Comparison of ENCODE assay signal across 16 cellular contexts in the genomic region with DNA sequence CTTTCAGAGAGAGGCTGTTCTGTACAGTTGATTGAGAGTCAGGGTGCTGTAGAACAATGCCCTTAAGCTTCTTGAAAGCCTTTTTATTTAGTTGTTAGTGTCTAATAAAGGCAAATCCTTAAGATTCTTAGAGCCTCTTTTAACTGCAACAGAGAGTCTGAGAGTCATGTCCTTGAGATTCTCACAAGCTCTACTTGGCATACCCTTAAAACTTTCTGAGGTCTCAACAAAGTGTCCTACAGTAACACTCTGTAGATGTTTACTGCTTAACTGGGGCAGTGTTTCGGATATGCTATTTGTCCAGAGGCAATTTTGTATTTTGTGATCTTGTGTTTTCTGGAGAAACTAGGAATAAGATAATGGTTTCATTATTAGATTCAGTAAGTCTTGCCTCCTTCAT.
DNase-seq lines count a peak whose midpoint lies in the region; ATAC-seq lines count a peak whose summit lies in the region.
"Had no signal": no experiment of that assay in that cellular context is flagged by ENCODE, and none has a peak within 500 bp of the region (broad histone marks: within the 10 kb centered on the region; RNA-seq: fewer than 3 reads in every experiment).

No MANE protein-coding gene starts in this region.

- H3K9me3 ChIP-seq in Karpas-422 (ENCODE audit: low read length), result no peaks in the 10 kb centered on the region
- H3K9me3 ChIP-seq: BLaER1, Caco-2 had no signal

- H3K9me2 ChIP-seq in Karpas-422 (replicated peaks; ENCODE audit: insufficient read depth, low read length), result no peaks in the 10 kb centered on the region

- peaks cover 14% of the 10 kb centered on the region for H3K36me3 Mint-ChIP-seq in stimulated activated memory B cell treated with anti-CD40 and anti-IgM and Interleukin-4, amounts not matched to agents 10 μg/mL and 1 μg/mL and 100 μg/mL, for 72 hours
- H3K36me3 Mint-ChIP-seq: CD8-positive, alpha-beta memory T cell had no signal

- no peak overlapping the region for H3K4me3 Mint-ChIP-seq in stimulated activated memory B cell treated with anti-CD40 and anti-IgM and Interleukin-4, amounts not matched to agents 10 μg/mL and 1 μg/mL and 100 μg/mL, for 72 hours
- H3K4me3 Mint-ChIP-seq: CD8-positive, alpha-beta memory T cell; H9 had no signal

- H3K4me1 ChIP-seq in Karpas-422 (ENCODE audit: low read length), result peaks cover 27% of the 10 kb centered on the region
- H3K4me1 ChIP-seq: BLaER1, Caco-2 had no signal

- no peaks in the 10 kb centered on the region for H4K20me1 ChIP-seq in Karpas-422 (ENCODE audit: insufficient read depth, low read depth, low read length)
- H4K20me1 ChIP-seq: BLaER1 had no signal

- DNase-seq in Karpas-422, result no peak
- peak; percentile 76 for DNase-seq in SK-MEL-5 (ENCODE audit: low read depth, low spot score)
- no peak for DNase-seq in NCI-H2227 treated with DMSO at 0.1 percent for 48 hours (lab: John Stamatoyannopoulos, UW)
- DNase-seq in NCI-H1048 (lab: John Stamatoyannopoulos, UW), result no peak
- DNase-seq: 8988T; AML-193; Caco-2; CD8-positive, alpha-beta memory T cell; DMS53; GF-D8; GOT3; H9 had no signal

- H3K4me1 Mint-ChIP-seq in stimulated activated memory B cell treated with anti-CD40 and anti-IgM and Interleukin-4, amounts not matched to agents 10 μg/mL and 1 μg/mL and 100 μg/mL, for 72 hours, result peaks cover 28% of the 10 kb centered on the region
- H3K4me1 Mint-ChIP-seq: CD8-positive, alpha-beta memory T cell had no signal

- H3K4me3 ChIP-seq in Karpas-422 (ENCODE audit: low read length), result no peak overlapping the region
- H3K4me3 ChIP-seq: BLaER1 had no signal

- peaks cover 35% of the 10 kb centered on the region for H3K79me2 ChIP-seq in Karpas-422 (ENCODE audit: low read length)

- H2AFZ ChIP-seq in Karpas-422 (ENCODE audit: low read length), result no peak overlapping the region

- no peak overlapping the region for H3K9ac ChIP-seq in Karpas-422 (ENCODE audit: low read length)
- H3K9ac ChIP-seq: BLaER1 had no signal

- H3K9me3 Mint-ChIP-seq in stimulated activated memory B cell treated with anti-CD40 and anti-IgM and Interleukin-4, amounts not matched to agents 10 μg/mL and 1 μg/mL and 100 μg/mL, for 72 hours, result no peaks in the 10 kb centered on the region
- H3K9me3 Mint-ChIP-seq: H9 had no signal

- H3K36me3 ChIP-seq in Karpas-422 (ENCODE audit: insufficient read depth, low read length), result no peaks in the 10 kb centered on the region
- H3K36me3 ChIP-seq: BLaER1 had no signal

- no peaks in the 10 kb centered on the region for H3K27me3 ChIP-seq in Karpas-422 (ENCODE audit: low read length)
- H3K27me3 ChIP-seq: BLaER1 had no signal

- in situ Hi-C loops in SK-MEL-5 (cut with HindIII; ENCODE audit: low pct_unique_long_range_greater_than_20kb, low sequenced_read_pairs), result no loop called here

- no peak overlapping the region for H3K4me2 ChIP-seq in Karpas-422 (ENCODE audit: low read depth, low read length, poor library complexity, severe bottlenecking)
- H3K4me2 ChIP-seq: BLaER1 had no signal

- H3K27ac Mint-ChIP-seq in stimulated activated memory B cell treated with anti-CD40 and anti-IgM and Interleukin-4, amounts not matched to agents 10 μg/mL and 1 μg/mL and 100 μg/mL, for 72 hours, result peak overlapping the region; percentile 37
- H3K27ac Mint-ChIP-seq: CD8-positive, alpha-beta memory T cell; H9 had no signal

- peak overlapping the region; percentile 37; the same call in 1 of the 2 replicates for H3K27ac ChIP-seq in Karpas-422 (ENCODE audit: low read length)
- peak overlapping the region; percentile 8 for H3K27ac ChIP-seq in cingulate gyrus (ENCODE audit: low read depth, low read length)
- H3K27ac ChIP-seq: BLaER1 had no signal

- no peaks in the 10 kb centered on the region for H3K27me3 Mint-ChIP-seq in stimulated activated memory B cell treated with anti-CD40 and anti-IgM and Interleukin-4, amounts not matched to agents 10 μg/mL and 1 μg/mL and 100 μg/mL, for 72 hours
- H3K27me3 Mint-ChIP-seq: CD8-positive, alpha-beta memory T cell had no signal

- ATAC-seq in stimulated activated memory B cell treated with anti-CD40 and anti-IgM and Interleukin-4, amounts not matched to agents 10 μg/mL and 1 μg/mL and 100 μg/mL, for 72 hours, result no peak
- ATAC-seq in HG03432 (IDR thresholded peaks at IDR 0.05; ENCODE audit: unreplicated experiment), result no peak
